Comparison of ENCODE assay signal across 8 cellular contexts in the genomic region with DNA sequence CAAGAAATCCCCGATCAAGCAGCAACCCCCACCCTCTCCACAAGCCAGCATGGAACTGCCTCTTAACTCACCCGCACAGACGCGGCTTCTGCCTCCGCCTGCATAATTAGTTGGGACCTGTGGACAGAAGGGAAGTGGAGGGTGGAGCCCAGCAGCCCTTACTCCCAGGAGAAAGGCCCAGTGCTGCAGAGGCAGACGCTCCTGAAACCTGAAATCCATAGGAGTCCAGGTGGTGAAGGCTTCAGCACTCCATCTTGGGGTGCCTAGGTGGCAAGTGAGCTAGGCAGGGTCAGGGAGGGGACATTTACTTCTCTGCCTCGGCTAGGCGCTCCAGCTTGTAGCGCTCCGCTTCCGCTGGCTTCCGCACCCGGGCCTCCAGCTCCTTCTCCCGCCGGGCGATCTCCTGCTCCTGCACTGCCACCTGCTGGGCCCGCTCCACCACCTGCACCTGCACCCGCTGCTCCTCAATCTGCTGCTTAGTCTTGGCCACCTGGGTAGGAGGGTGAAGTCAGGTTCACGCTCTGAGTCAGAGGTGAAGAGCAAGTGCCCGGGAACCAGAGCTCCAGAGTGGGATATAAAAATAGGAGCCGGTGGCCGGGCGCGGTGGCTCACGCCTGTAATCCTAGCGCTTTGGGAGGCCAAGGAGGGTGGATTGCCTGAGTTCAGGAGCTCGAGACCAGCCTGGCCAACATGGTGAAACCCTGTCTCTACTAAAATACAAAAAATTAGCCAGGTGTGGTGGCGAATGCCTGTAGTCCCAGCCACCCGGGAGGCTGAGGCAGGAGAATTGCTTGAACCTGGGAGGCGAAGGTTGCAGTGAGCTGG. TPM values are rescaled to one million over a fixed set of nuclear protein-coding genes. Genes with fewer than 3 reads are reported as not detected.
A peak's percentile ranks its signal among the peaks of the same experiment; 100 is the strongest.
DNase-seq lines count a peak whose midpoint lies in the region; ATAC-seq and TF ChIP-seq lines count a peak whose summit lies in the region.

No MANE protein-coding gene starts in this region.

- H3K4me3 ChIP-seq in Caco-2 (ENCODE audit: low read depth, low read length), result no peak overlapping the region
- no peak overlapping the region for H3K4me3 ChIP-seq in HEK293 (ENCODE audit: low read depth, low read length)
- peak overlapping the region in 16 of 59 donors; percentile 1 to 36 (median 18) for H3K4me3 ChIP-seq in dorsolateral prefrontal cortex
- no peak overlapping the region for H3K4me3 ChIP-seq in mucosa of descending colon

- no peaks in the 10 kb centered on the region for H3K9me3 Mint-ChIP-seq in Caco-2 (ENCODE audit: unreplicated experiment)

- POLR2A ChIA-PET in Caco-2 (lab: Charles Lee) (interaction anchor here (0.5 to 0.6 kb wide), 3 partner anchors 9 to 79 kb away, joined by 3 to 4 read pairs (median 3); no protein-coding TSS in a partner anchor), HEK293 (lab: Yijun Ruan, JAX) (interaction anchor here (0.6 to 6.5 kb wide), 30 partner anchors 8 to 668 kb away, joined by 3 to 61 read pairs (median 4); a partner anchor contains a TSS)

- BruUV-seq in Caco-2 (replicated peaks; lab: Mats Ljungman, UMichigan), result no TSS peak

- H3K27me3 ChIP-seq in Caco-2 (replicated peaks; ENCODE audit: control insufficient read depth, insufficient read depth, low read length), result no peaks in the 10 kb centered on the region
- H3K27me3 ChIP-seq in dorsolateral prefrontal cortex, result no peaks in the 10 kb centered on the region

- no peak overlapping the region for H3K27ac Mint-ChIP-seq in Caco-2 (ENCODE audit: unreplicated experiment)

- no peak overlapping the region for H3K4me3 Mint-ChIP-seq in Caco-2 (ENCODE audit: unreplicated experiment)

- H3K9me3 ChIP-seq in Caco-2 (no peaks in the 10 kb centered on the region), HEK293 (ENCODE audit: control insufficient read depth, insufficient read depth, low read depth, low read length) (no peaks in the 10 kb centered on the region), mucosa of descending colon (no peaks in the 10 kb centered on the region)

- peaks cover 3% of the 10 kb centered on the region; the same call in 1 of the 2 replicates for H3K36me3 ChIP-seq in Caco-2 (ENCODE audit: control insufficient read depth, insufficient read depth, low read length)
- H3K36me3 ChIP-seq in HEK293 (ENCODE audit: control insufficient read depth in 2 of 2, insufficient read depth in 1 of 2, low read length in 2 of 2), result peaks cover 34 to 77% of the 10 kb centered on the region in 2 experiments; a peak in 2 of 3 replicates
- H3K36me3 ChIP-seq in mucosa of descending colon (ENCODE audit: low read depth), result no peaks in the 10 kb centered on the region

- DNase-seq in Caco-2 (peak; percentile 65 to 74), NCI-H2171 treated with DMSO at 0.1 percent for 48 hours (lab: John Stamatoyannopoulos, UW) (peak; percentile 95), dorsolateral prefrontal cortex (peak in 8 of 10 donors; percentile 55 to 82 (median 70)), mucosa of descending colon (peak; percentile 88 to 91 (median 91))
- peak; percentile 82 for DNase-seq in activated CD4-positive, alpha-beta T cell treated with anti-CD3 and anti-CD28 coated beads, Interleukin-2, amount 50 U/mL, for 1 hour
- DNase-seq in stimulated activated CD8-positive, alpha-beta memory T cell treated with anti-CD3 and anti-CD28 coated beads, Interleukin-7, amount 100 ng/mL, for 24 hours (ENCODE audit: low read depth), result peak; percentile 67

- ATAC-seq in mucosa of descending colon, result peak; percentile 98
- ATAC-seq in GM18861 (IDR thresholded peaks at IDR 0.05; ENCODE audit: unreplicated experiment), result no peak

- TF ChIP-seq CTCF in Caco-2 (IDR thresholded peaks at IDR 0.05; ENCODE audit: insufficient read depth in 1 of 2, low read depth in 1 of 2, low read length in 1 of 2, severe bottlenecking in 1 of 2, unreplicated experiment in 1 of 2) (peak; percentile 61 to 62), HEK293 (tag by site-specific recombination; IDR thresholded peaks at IDR 0.05) (peak; percentile 91), dorsolateral prefrontal cortex (IDR thresholded peaks at IDR 0.05 in 54 of 56, conservative IDR thresholded peaks at IDR 0.05 in 2 of 56; ENCODE audit: low read depth in 1 of 56, partially characterized antibody in 56 of 56) (peak in 55 of 56 donors; percentile 14 to 69 (median 48)), mucosa of descending colon (IDR thresholded peaks at IDR 0.05) (peak; percentile 80)

- H3K27ac ChIP-seq in HEK293 (ENCODE audit: extremely low read depth, low read depth, low read length) (no peak overlapping the region), dorsolateral prefrontal cortex (peak overlapping the region in 29 of 59 donors; percentile 7 to 75 (median 44))

- H3K4me1 Mint-ChIP-seq in Caco-2 (ENCODE audit: low read depth, unreplicated experiment), result no peaks in the 10 kb centered on the region

- H3K4me1 ChIP-seq in Caco-2 (no peaks in the 10 kb centered on the region), HEK293 (ENCODE audit: control insufficient read depth, insufficient read depth, low read length) (peaks cover 4% of the 10 kb centered on the region), mucosa of descending colon (ENCODE audit: low read depth) (no peaks in the 10 kb centered on the region)

- H3K27me3 Mint-ChIP-seq in Caco-2 (ENCODE audit: insufficient read depth, unreplicated experiment), result no peaks in the 10 kb centered on the region

- peaks cover 82% of the 10 kb centered on the region for H3K36me3 Mint-ChIP-seq in Caco-2 (ENCODE audit: insufficient read depth, unreplicated experiment)

- intact Hi-C loops in Caco-2 (cut with micrococcal nuclease; ENCODE audit: unreplicated experiment) (no loop called here), dorsolateral prefrontal cortex (cut with DNase I) (no loop called here), mucosa of descending colon (cut with DNase I, micrococcal nuclease) (no loop called here)

- CTCF ChIA-PET in Caco-2 (lab: Charles Lee) (interaction anchor here (0.6 to 1.5 kb wide), 11 partner anchors 11 to 357 kb away, joined by 3 to 21 read pairs (median 4); a partner anchor contains a TSS), HEK293 (lab: Yijun Ruan, JAX) (interaction anchor here (0.5 to 18.7 kb wide), 89 partner anchors 8 to 356 kb away, joined by 3 to 692 read pairs (median 5); a partner anchor contains a TSS)

TF ChIP-seq in HEK293, 187 proteins besides CTCF, POLR2A, EP300 and RAD21 (continues in another document):
- TF ChIP-seq ZNF394 (tag by site-specific recombination; IDR thresholded peaks at IDR 0.05; ENCODE audit: borderline replicate concordance) (peak; percentile 80; the same call in 1 of the 2 replicates), ZNF707 (tag by site-specific recombination; IDR thresholded peaks at IDR 0.05) (no peak), ZNF677 (tag by site-specific recombination; IDR thresholded peaks at IDR 0.05) (no peak), ZNF596 (tag by site-specific recombination; IDR thresholded peaks at IDR 0.05) (no peak), ZNF654 (tag by site-specific recombination; IDR thresholded peaks at IDR 0.05; ENCODE audit: low read depth) (peak; percentile 87), ZNF10 (tag by site-specific recombination; IDR thresholded peaks at IDR 0.05) (peak; percentile 89)
- TF ChIP-seq, protein P1, sequence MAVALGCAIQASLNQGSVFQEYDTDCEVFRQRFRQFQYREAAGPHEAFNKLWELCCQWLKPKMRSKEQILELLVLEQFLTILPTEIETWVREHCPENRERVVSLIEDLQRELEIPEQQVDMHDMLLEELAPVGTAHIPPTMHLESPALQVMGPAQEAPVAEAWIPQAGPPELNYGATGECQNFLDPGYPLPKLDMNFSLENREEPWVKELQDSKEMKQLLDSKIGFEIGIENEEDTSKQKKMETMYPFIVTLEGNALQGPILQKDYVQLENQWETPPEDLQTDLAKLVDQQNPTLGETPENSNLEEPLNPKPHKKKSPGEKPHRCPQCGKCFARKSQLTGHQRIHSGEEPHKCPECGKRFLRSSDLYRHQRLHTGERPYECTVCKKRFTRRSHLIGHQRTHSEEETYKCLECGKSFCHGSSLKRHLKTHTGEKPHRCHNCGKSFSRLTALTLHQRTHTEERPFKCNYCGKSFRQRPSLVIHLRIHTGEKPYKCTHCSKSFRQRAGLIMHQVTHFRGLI (tag by site-specific recombination; IDR thresholded peaks at IDR 0.05), result no peak

RNA-seq across cellular contexts. Expression of a gene that starts 10.7 kb away (rescaled TPM):
- 742 and 788 TPM in 2 replicates for total RNA-seq in Caco-2 (2022)
- 100 to 1,000 TPM; 113 to 326 (median 218) TPM for total RNA-seq in dorsolateral prefrontal cortex
- 100 to 1,000 TPM; 113 to 328 (median 307) TPM for total RNA-seq in mucosa of descending colon

RNA-seq across cellular contexts. Expression of a gene that starts 11.7 kb away (rescaled TPM):
- total RNA-seq in Caco-2 (2022) (101 and 113 TPM in 2 replicates), dorsolateral prefrontal cortex (100 to 1,000 TPM; 130 to 270 (median 200) TPM), mucosa of descending colon (100 to 1,000 TPM; 133 to 175 (median 152) TPM)

RNA-seq across cellular contexts. Expression of a gene that starts 13.5 kb away (rescaled TPM):
- 13.0 and 17.4 TPM in 2 replicates for total RNA-seq in Caco-2 (2022)
- total RNA-seq in dorsolateral prefrontal cortex, result 10 to 100 TPM in 27 of 120 experiments, 1 to 10 TPM in 93; 2.1 to 35.8 (median 6.7) TPM
- 100 to 1,000 TPM in 1 of 3 donors, 10 to 100 TPM in 2; 64.0 to 183 (median 67.6) TPM for total RNA-seq in mucosa of descending colon

RNA-seq across cellular contexts. Expression of a gene that starts 13.7 kb away (rescaled TPM):
- 46.6 and 48.6 TPM in 2 replicates for total RNA-seq in Caco-2 (2022)
- total RNA-seq in dorsolateral prefrontal cortex, result 10 to 100 TPM; 25.7 to 64.4 (median 40.3) TPM
- total RNA-seq in mucosa of descending colon, result 10 to 100 TPM; 15.2 to 34.3 (median 29.5) TPM

RNA-seq across cellular contexts. Expression of a gene that starts 40.0 kb away (rescaled TPM):
- total RNA-seq in Caco-2 (2022) (31.7 and 32.1 TPM in 2 replicates), dorsolateral prefrontal cortex (1 to 10 TPM in 119 of 120 experiments, under 1 TPM in 1; 0.83 to 8.0 (median 2.5) TPM), mucosa of descending colon (10 to 100 TPM in 1 of 3 donors, 1 to 10 TPM in 2; 4.3 to 10.2 (median 6.1) TPM)
